8 cellular contexts compared by ENCODE assay signal in genomic region chr1:112818990-112819689, GRCh38.
DNase-seq lines count a peak whose midpoint lies in the region; ATAC-seq, FAIRE-seq and TF ChIP-seq lines count a peak whose summit lies in the region.

No MANE protein-coding gene starts in this region.

- peaks cover 19% of the 10 kb centered on the region for H3K27me3 ChIP-seq in neutrophil

- peak overlapping the region; percentile 26 for H3K27ac ChIP-seq in neutrophil

- FAIRE-seq in GM12891 (lab: Jason Lieb, UNC) = no peak

- peaks cover 0 to 6% of the 10 kb centered on the region in 2 experiments for H3K4me1 ChIP-seq in neutrophil (ENCODE audit: control insufficient read depth in 1 of 2, insufficient read depth in 1 of 2, low read depth in 1 of 2, low read length in 1 of 2)

- H3K9me3 ChIP-seq in neutrophil = no peaks in the 10 kb centered on the region

- ATAC-seq in GM21447 (IDR thresholded peaks at IDR 0.05; ENCODE audit: unreplicated experiment) = no peak
- ATAC-seq in HG02870 (IDR thresholded peaks at IDR 0.05; ENCODE audit: unreplicated experiment) = no peak

- DNase-seq in GM12891 (ENCODE audit: insufficient read length, low spot score) (no peak), RKO (ENCODE audit: low spot score) (peak; percentile 48), fibroblast of villous mesenchyme (ENCODE audit: low read depth) (peak; percentile 85), T1000 (lab: John Stamatoyannopoulos, UW) (no peak)
- DNase-seq in stimulated activated CD8-positive, alpha-beta memory T cell treated with anti-CD3 and anti-CD28 coated beads, Interleukin-4, amount 100 ng/mL, for 48 hours = no peak

- no peak for TF ChIP-seq CTCF in fibroblast of villous mesenchyme (IDR thresholded peaks at IDR 0.05; ENCODE audit: insufficient read depth, low read depth, low read length)
- TF ChIP-seq CTCF in neutrophil (IDR thresholded peaks at IDR 0.05) = no peak

- H3K4me3 ChIP-seq in fibroblast of villous mesenchyme (ENCODE audit: low read depth, low read length) (no peak overlapping the region), neutrophil (ENCODE audit: low read depth in 1 of 2, low read length in 1 of 2) (no peak overlapping the region)

- TF ChIP-seq POLR2A in GM12891 (IDR thresholded peaks at IDR 0.05; ENCODE audit: low read depth, low read length) = no peak

- no peaks in the 10 kb centered on the region for H3K36me3 ChIP-seq in neutrophil

TF ChIP-seq in GM12891, 5 proteins besides CTCF, POLR2A, EP300 and RAD21:
- 0 out of 2 replicates have a peak, but pooled peaks have one; percentile 6 for TF ChIP-seq SPI1 (IDR thresholded peaks at IDR 0.05; ENCODE audit: low read depth, low read length)
- TF ChIP-seq PAX5 (IDR thresholded peaks at IDR 0.05; ENCODE audit: insufficient read depth, low read length, severe bottlenecking) = no peak
TF ChIP-seq in GM12891: peak in this region for 1.

Comparison
In these comparisons a context has a peak if more than half of its experiments do, and no peak if none do; other contexts are left out.
1. DNase-seq: peak in RKO (single experiment) and fibroblast of villous mesenchyme (single experiment); none in GM12891 (single experiment), stimulated activated CD8-positive, alpha-beta memory T cell treated with anti-CD3 and anti-CD28 coated beads, Interleukin-4, amount 100 ng/mL, for 48 hours (single experiment) and T1000 (single experiment).